Comparison of ENCODE assay signal across 9 cellular contexts in genomic region chr13:94416454-94417080, GRCh38.
DNase-seq lines count a peak whose midpoint lies in the region; ATAC-seq, FAIRE-seq and TF ChIP-seq lines count a peak whose summit lies in the region.
"Had no signal": no experiment of that assay in that cellular context is flagged by ENCODE, and none has a peak within 500 bp of the region (broad histone marks: within the 10 kb centered on the region; RNA-seq: fewer than 3 reads in every experiment).

No MANE protein-coding gene starts in this region.

- POLR2A ChIA-PET in GM12878 (lab: Charles Lee): no interaction called here

- FAIRE-seq in GM12878 (lab: Jason Lieb, UNC): no peak

- TF ChIP-seq RAD21 in GM12878 (IDR thresholded peaks at IDR 0.05; ENCODE audit: insufficient read depth, low read depth, low read length): peak; percentile 38
- TF ChIP-seq RAD21 in neural cell (conservative IDR thresholded peaks at IDR 0.05): peak; percentile 66

- no peak overlapping the region for H3K9ac ChIP-seq in GM12878 (ENCODE audit: control insufficient read depth, insufficient read depth, low read length)
- H3K9ac ChIP-seq in neural cell (ENCODE audit: low read length): no peak overlapping the region
- H3K9ac ChIP-seq: BLaER1 had no signal

- TF ChIP-seq EP300 in GM12878 (IDR thresholded peaks at IDR 0.05; ENCODE audit: borderline replicate concordance in 1 of 2, control insufficient read depth in 1 of 2, low read depth in 2 of 2, low read length in 2 of 2): no peak
- TF ChIP-seq EP300 in neural cell (conservative IDR thresholded peaks at IDR 0.05; ENCODE audit: poor library complexity, severe bottlenecking): no peak

- H3K36me3 ChIP-seq in GM12878 (ENCODE audit: control insufficient read depth in 2 of 2, insufficient read depth in 2 of 2, low read length in 1 of 2) (no peaks in the 10 kb centered on the region), neural cell (ENCODE audit: insufficient read depth, low read length) (no peaks in the 10 kb centered on the region), psoas muscle (ENCODE audit: insufficient read depth in 1 of 2, low read depth in 1 of 2) (no peaks in the 10 kb centered on the region)
- H3K36me3 ChIP-seq: BLaER1 had no signal

- SMC1A ChIA-PET in GM12878 (lab: Charles Lee; ENCODE audit: uncharacterized antibody, unreplicated experiment): interaction anchor here (1.0 to 2.3 kb wide), 2 partner anchors 12 to 201 kb away, joined by 4 to 8 read pairs; no protein-coding TSS in a partner anchor

- H3K9me3 ChIP-seq in GM12878 (replicated peaks; ENCODE audit: control insufficient read depth, insufficient read depth, low read length) (no peaks in the 10 kb centered on the region), neural cell (ENCODE audit: low read length) (peaks cover 5% of the 10 kb centered on the region), psoas muscle (peaks cover 2% of the 10 kb centered on the region)

- CTCF ChIA-PET in GM12878 (lab: Yijun Ruan, JAX): interaction anchor here (0.7 to 1.7 kb wide), 4 partner anchors 10 to 877 kb away, joined by 3 to 9 read pairs (median 6); no protein-coding TSS in a partner anchor

- H4K20me1 ChIP-seq in GM12878 (ENCODE audit: control insufficient read depth, insufficient read depth) (no peaks in the 10 kb centered on the region), neural cell (ENCODE audit: insufficient read depth) (no peaks in the 10 kb centered on the region)
- H4K20me1 ChIP-seq: BLaER1 had no signal

- no peaks in the 10 kb centered on the region for H3K4me1 ChIP-seq in GM12878 (ENCODE audit: control insufficient read depth, insufficient read depth, low read length)
- no peaks in the 10 kb centered on the region for H3K4me1 ChIP-seq in psoas muscle

- in situ Hi-C loops in GM12878 (cut with MboI): no loop called here

- TF ChIP-seq CTCF in NB4 (IDR thresholded peaks at IDR 0.05; ENCODE audit: low read depth, low read length) (peak; percentile 71), GM12878 (IDR thresholded peaks at IDR 0.05 in 2 of 3, conservative IDR thresholded peaks at IDR 0.05 in 1 of 3; ENCODE audit: control insufficient read depth in 2 of 3, extremely low read depth in 1 of 3, insufficient read depth in 1 of 3, low read depth in 3 of 3, low read length in 3 of 3) (peak; percentile 34 to 60 (median 43); a peak in 4 of 6 replicates), neural cell (IDR thresholded peaks at IDR 0.05; ENCODE audit: poor library complexity, severe bottlenecking) (peak; percentile 71), psoas muscle (IDR thresholded peaks at IDR 0.05) (no peak)

- H3K79me2 ChIP-seq in GM12878 (ENCODE audit: control insufficient read depth, insufficient read depth, low read length) (no peaks in the 10 kb centered on the region), neural cell (replicated peaks; ENCODE audit: insufficient read depth, low read length) (no peaks in the 10 kb centered on the region)

- no peak overlapping the region for H3K4me3 ChIP-seq in NB4 (ENCODE audit: low read depth, low read length)
- no peak overlapping the region for H3K4me3 ChIP-seq in GM12878
- no peak overlapping the region for H3K4me3 ChIP-seq in neural cell (ENCODE audit: low read length)
- H3K4me3 ChIP-seq in psoas muscle: no peak overlapping the region
- H3K4me3 ChIP-seq: BLaER1 had no signal

- DNase-seq in NCI-H187 treated with DMSO at 0.1 percent for 48 hours (lab: John Stamatoyannopoulos, UW) (peak; percentile 32), NCI-H187 (lab: John Stamatoyannopoulos, UW) (no peak), NB4 (ENCODE audit: low read depth) (peak; percentile 37), GM12878 (ENCODE audit: low read depth, low spot score) (no peak), psoas muscle (no peak)

- intact Hi-C loops in GM12878 (cut with micrococcal nuclease; ENCODE audit: unreplicated experiment) (no loop called here), psoas muscle (cut with DNase I) (no loop called here)

- H2AFZ ChIP-seq in GM12878 (ENCODE audit: control insufficient read depth, low read depth, low read length): no peak overlapping the region
- no peak overlapping the region for H2AFZ ChIP-seq in neural cell (ENCODE audit: low read depth, low read length)

- H3K27ac ChIP-seq in GM12878 (ENCODE audit: control insufficient read depth, insufficient read depth): no peak overlapping the region
- no peak overlapping the region for H3K27ac ChIP-seq in neural cell (ENCODE audit: low read length)
- H3K27ac ChIP-seq in psoas muscle: no peak overlapping the region
- H3K27ac ChIP-seq: BLaER1 had no signal

- H3K9me2 ChIP-seq in neural cell (ENCODE audit: insufficient read depth, low read length): no peaks in the 10 kb centered on the region

- H3K27me3 ChIP-seq in GM12878 (replicated peaks in 1 of 2; ENCODE audit: control insufficient read depth in 2 of 2, insufficient read depth in 2 of 2, low read length in 1 of 2) (no peaks in the 10 kb centered on the region), neural cell (ENCODE audit: insufficient read depth, low read depth, low read length) (no peaks in the 10 kb centered on the region), psoas muscle (ENCODE audit: insufficient read depth in 3 of 3, low read length in 2 of 3) (peaks cover 2 to 5% (median 2%) of the 10 kb centered on the region in 3 donors)
- H3K27me3 ChIP-seq: BLaER1 had no signal

- no peaks in the 10 kb centered on the region for H3F3A ChIP-seq in neural cell (ENCODE audit: insufficient read depth, low read length, poor library complexity, severe bottlenecking)

- TF ChIP-seq POLR2A in NB4 (IDR thresholded peaks at IDR 0.05; ENCODE audit: extremely low read depth, insufficient read length) (no peak), GM12878 (IDR thresholded peaks at IDR 0.05; ENCODE audit: low read depth, low read length) (no peak)

- RAD21 ChIA-PET in GM12878 (lab: Charles Lee; ENCODE audit: unreplicated experiment): interaction anchor here (0.6 to 2.3 kb wide), 3 partner anchors 12 to 203 kb away, joined by 3 to 5 read pairs (median 3); no protein-coding TSS in a partner anchor

- H3K4me2 ChIP-seq in GM12878 (ENCODE audit: control insufficient read depth, insufficient read depth) (no peak overlapping the region), neural cell (ENCODE audit: low read length) (no peak overlapping the region)
- H3K4me2 ChIP-seq: BLaER1 had no signal

- no TSS peak for BruUV-seq in GM12878 (replicated peaks; lab: Mats Ljungman, UMichigan)

- 36% methylated on average over 7 of the region's 7 CpGs for WGBS in GM12878 (ENCODE audit: insufficient coverage, insufficient replicate concordance, low lambda C conversion rate, missing lambda C conversion rate)
- WGBS in psoas muscle, 3 donors: 50 to 68% (median 60%) methylated on average over 7 of the region's 7 CpGs

- peak; percentile 52 for ATAC-seq in GM12878
- no peak for ATAC-seq in HG02588 (IDR thresholded peaks at IDR 0.05; ENCODE audit: unreplicated experiment)
- ATAC-seq in GM19328 (IDR thresholded peaks at IDR 0.05; ENCODE audit: unreplicated experiment): no peak
- no peak for ATAC-seq in psoas muscle

TF ChIP-seq in GM12878, 131 proteins besides CTCF, POLR2A, EP300 and RAD21 (continues in another document):
- TF ChIP-seq BRCA1 (IDR thresholded peaks at IDR 0.05; ENCODE audit: low read depth, low read length) (no peak), STAT3 (IDR thresholded peaks at IDR 0.05; ENCODE audit: low read depth, low read length) (no peak), HDAC6 (IDR thresholded peaks at IDR 0.05; ENCODE audit: unreplicated experiment) (no peak), CHD4 (IDR thresholded peaks at IDR 0.05) (no peak), TBL1XR1 (IDR thresholded peaks at IDR 0.05; ENCODE audit: low read depth, low read length) (no peak)

TF ChIP-seq in neural cell, 6 proteins besides CTCF, POLR2A, EP300 and RAD21:
- peak; percentile 56 for TF ChIP-seq SMC3 (conservative IDR thresholded peaks at IDR 0.05; ENCODE audit: poor library complexity)
- no peak for TF ChIP-seq REST (IDR thresholded peaks at IDR 0.05; ENCODE audit: borderline replicate concordance)

Comparison
In these comparisons a context has a peak if more than half of its experiments do, and no peak if none do; other contexts are left out.
1. DNase-seq: peak in NCI-H187 treated with DMSO at 0.1 percent for 48 hours (single experiment) and NB4 (single experiment); none in NCI-H187 (0 of 2), GM12878 (single experiment) and psoas muscle (0 of 2).